9 cellular contexts compared by ENCODE assay signal in genomic region chr19:7507884-7508283, GRCh38. TPM values are rescaled to one million over a fixed set of nuclear protein-coding genes. Genes with fewer than 3 reads are reported as not detected.
A peak's percentile ranks its signal among the peaks of the same experiment; 100 is the strongest.
DNase-seq lines count a peak whose midpoint lies in the region; ATAC-seq, FAIRE-seq and TF ChIP-seq lines count a peak whose summit lies in the region.
"Had no signal": no experiment of that assay in that cellular context is flagged by ENCODE, and none has a peak within 500 bp of the region (broad histone marks: within the 10 kb centered on the region; RNA-seq: fewer than 3 reads in every experiment).

No MANE protein-coding gene starts in this region.

- peak; percentile 57 for ATAC-seq in omental fat pad (ENCODE audit: low FRiP score)
- no peak for ATAC-seq in GM18517 (IDR thresholded peaks at IDR 0.05; ENCODE audit: unreplicated experiment)
- ATAC-seq in HG03354 (IDR thresholded peaks at IDR 0.05; ENCODE audit: poor library complexity, severe bottlenecking, unreplicated experiment) = no peak

- dilution Hi-C loops in endothelial cell of umbilical vein (cut with MboI; ENCODE audit: extremely low pct_ligation_motif_present, low sequenced_read_pairs) = no loop called here

- FAIRE-seq in endothelial cell of umbilical vein (lab: Jason Lieb, UNC) = peak; percentile 87

- H3K36me3 Mint-ChIP-seq in activated CD4-positive, alpha-beta memory T cell treated with anti-CD3 and anti-CD28 coated beads for 36 hours = no peaks in the 10 kb centered on the region
- H3K36me3 Mint-ChIP-seq in activated CD4-positive, alpha-beta memory T cell treated with anti-CD3 and anti-CD28 coated beads, Interleukin-2, amount 10 ng/mL, durations not matched to agents 7 days and 5 days (ENCODE audit: low read depth) = no peaks in the 10 kb centered on the region

- H2AFZ ChIP-seq in endothelial cell of umbilical vein (ENCODE audit: low read depth, low read length) = peak overlapping the region; percentile 48

- DNase-seq in activated CD4-positive, alpha-beta memory T cell treated with anti-CD3 and anti-CD28 coated beads for 36 hours = peak; percentile 47
- DNase-seq in activated CD4-positive, alpha-beta memory T cell treated with anti-CD3 and anti-CD28 coated beads, Interleukin-2, amount 10 ng/mL, durations not matched to agents 7 days and 5 days = no peak
- DNase-seq in RKO (ENCODE audit: low spot score) = peak; percentile 94
- DNase-seq in endothelial cell of umbilical vein (ENCODE audit: low read depth, low spot score) = peak; percentile 80
- DNase-seq in omental fat pad (ENCODE audit: low spot score) = peak; percentile 72
- no peak for DNase-seq in pons (ENCODE audit: low spot score)

- H3K27ac ChIP-seq in endothelial cell of umbilical vein (ENCODE audit: insufficient read depth, low read depth, low read length) = no peak overlapping the region
- H3K27ac ChIP-seq: VCaP had no signal

- H3K9ac ChIP-seq in endothelial cell of umbilical vein (replicated peaks; ENCODE audit: extremely low read depth, insufficient read depth, low read length) = no peak overlapping the region

- POLR2A ChIA-PET in activated CD4-positive, alpha-beta memory T cell treated with anti-CD3 and anti-CD28 coated beads for 36 hours (lab: Charles Lee) = no interaction called here
- POLR2A ChIA-PET in activated CD4-positive, alpha-beta memory T cell treated with anti-CD3 and anti-CD28 coated beads, Interleukin-2, amount 10 ng/mL, durations not matched to agents 7 days and 5 days (lab: Charles Lee) = no interaction called here
- POLR2A ChIA-PET in endothelial cell of umbilical vein (lab: Charles Lee) = no interaction called here

- H3K4me1 ChIP-seq in endothelial cell of umbilical vein (ENCODE audit: control insufficient read depth, extremely low read depth, insufficient read depth, low read length) = no peaks in the 10 kb centered on the region

- peaks cover 6% of the 10 kb centered on the region for H3K4me1 Mint-ChIP-seq in activated CD4-positive, alpha-beta memory T cell treated with anti-CD3 and anti-CD28 coated beads for 36 hours (ENCODE audit: low read depth)
- peaks cover 10% of the 10 kb centered on the region for H3K4me1 Mint-ChIP-seq in activated CD4-positive, alpha-beta memory T cell treated with anti-CD3 and anti-CD28 coated beads, Interleukin-2, amount 10 ng/mL, durations not matched to agents 7 days and 5 days

- no peaks in the 10 kb centered on the region for H3K36me3 ChIP-seq in endothelial cell of umbilical vein (ENCODE audit: control insufficient read depth in 2 of 2, extremely low read depth in 1 of 2, insufficient read depth in 2 of 2, low read length in 2 of 2)

- intact Hi-C loops in activated CD4-positive, alpha-beta memory T cell treated with anti-CD3 and anti-CD28 coated beads for 36 hours (cut with micrococcal nuclease) = no loop called here
- intact Hi-C loops in endothelial cell of umbilical vein (cut with micrococcal nuclease) = no loop called here

- no peaks in the 10 kb centered on the region for H3K9me3 ChIP-seq in endothelial cell of umbilical vein (replicated peaks; ENCODE audit: control insufficient read depth, insufficient read depth, low read length)

- CTCF ChIA-PET in activated CD4-positive, alpha-beta memory T cell treated with anti-CD3 and anti-CD28 coated beads for 36 hours (lab: Charles Lee) = no interaction called here
- CTCF ChIA-PET in activated CD4-positive, alpha-beta memory T cell treated with anti-CD3 and anti-CD28 coated beads, Interleukin-2, amount 10 ng/mL, durations not matched to agents 7 days and 5 days (lab: Charles Lee) = no interaction called here
- CTCF ChIA-PET in endothelial cell of umbilical vein (lab: Charles Lee) = interaction anchor here (0.9 to 1.6 kb wide), 2 partner anchors 8 to 15 kb away, joined by 3 read pairs; partner anchors contain the start of genes MCOLN1 and ZNF358

- no peak overlapping the region for H3K4me3 ChIP-seq in endothelial cell of umbilical vein (replicated peaks in 1 of 3; ENCODE audit: insufficient read depth in 1 of 3, low read depth in 1 of 3, low read length in 3 of 3)

- TF ChIP-seq CTCF in endothelial cell of umbilical vein (IDR thresholded peaks at IDR 0.05; ENCODE audit: extremely low read depth in 1 of 2, insufficient read depth in 1 of 2, low read depth in 1 of 2, low read length in 2 of 2) (no peak), omental fat pad (IDR thresholded peaks at IDR 0.05) (no peak)

- H3K4me2 ChIP-seq in endothelial cell of umbilical vein (ENCODE audit: insufficient read depth, low read length) = no peak overlapping the region

- H3K79me2 ChIP-seq in endothelial cell of umbilical vein (ENCODE audit: control insufficient read depth, insufficient read depth, low read length) = no peaks in the 10 kb centered on the region

- H3K9me1 ChIP-seq in endothelial cell of umbilical vein (replicated peaks; ENCODE audit: control insufficient read depth, extremely low read depth, insufficient read depth, low read length) = no peaks in the 10 kb centered on the region

- H3K4me3 Mint-ChIP-seq in activated CD4-positive, alpha-beta memory T cell treated with anti-CD3 and anti-CD28 coated beads for 36 hours = no peak overlapping the region
- H3K4me3 Mint-ChIP-seq in activated CD4-positive, alpha-beta memory T cell treated with anti-CD3 and anti-CD28 coated beads, Interleukin-2, amount 10 ng/mL, durations not matched to agents 7 days and 5 days = no peak overlapping the region

- H3K27me3 ChIP-seq in endothelial cell of umbilical vein (ENCODE audit: control insufficient read depth in 2 of 2, insufficient read depth in 2 of 2, low read length in 2 of 2) = peaks cover 0 to 3% of the 10 kb centered on the region in 2 experiments

- H3K9me3 Mint-ChIP-seq in activated CD4-positive, alpha-beta memory T cell treated with anti-CD3 and anti-CD28 coated beads for 36 hours = no peaks in the 10 kb centered on the region
- H3K9me3 Mint-ChIP-seq in activated CD4-positive, alpha-beta memory T cell treated with anti-CD3 and anti-CD28 coated beads, Interleukin-2, amount 10 ng/mL, durations not matched to agents 7 days and 5 days = no peaks in the 10 kb centered on the region

- no peaks in the 10 kb centered on the region for H4K20me1 ChIP-seq in endothelial cell of umbilical vein (replicated peaks; ENCODE audit: control insufficient read depth, extremely low read depth, insufficient read depth, low read length)

- peaks cover 19% of the 10 kb centered on the region for H3K27me3 Mint-ChIP-seq in activated CD4-positive, alpha-beta memory T cell treated with anti-CD3 and anti-CD28 coated beads for 36 hours
- peaks cover 9% of the 10 kb centered on the region for H3K27me3 Mint-ChIP-seq in activated CD4-positive, alpha-beta memory T cell treated with anti-CD3 and anti-CD28 coated beads, Interleukin-2, amount 10 ng/mL, durations not matched to agents 7 days and 5 days

- no peak overlapping the region for H3K27ac Mint-ChIP-seq in activated CD4-positive, alpha-beta memory T cell treated with anti-CD3 and anti-CD28 coated beads for 36 hours
- H3K27ac Mint-ChIP-seq in activated CD4-positive, alpha-beta memory T cell treated with anti-CD3 and anti-CD28 coated beads, Interleukin-2, amount 10 ng/mL, durations not matched to agents 7 days and 5 days = no peak overlapping the region

- TF ChIP-seq POLR2A in endothelial cell of umbilical vein (IDR thresholded peaks at IDR 0.05; ENCODE audit: low read depth, low read length) = no peak

- BruUV-seq in endothelial cell of umbilical vein (replicated peaks; lab: Mats Ljungman, UMichigan) = no TSS peak

RNA-seq across cellular contexts. Expression of gene ZNF358, which starts 8.0 kb away (rescaled TPM):
- total RNA-seq in activated CD4-positive, alpha-beta memory T cell treated with anti-CD3 and anti-CD28 coated beads for 36 hours = 1 to 10 TPM; 4.6 to 6.0 TPM
- total RNA-seq in activated CD4-positive, alpha-beta memory T cell treated with anti-CD3 and anti-CD28 coated beads, Interleukin-2, amount 10 ng/mL, durations not matched to agents 7 days and 5 days = 1 to 10 TPM; 5.5 to 7.5 TPM
- total RNA-seq in endothelial cell of umbilical vein = 51.2 and 52.1 TPM in 2 replicates
- polyA plus RNA-seq in endothelial cell of umbilical vein = 83.2 and 90.6 TPM in 2 replicates
- polyA plus RNA-seq in endothelial cell of umbilical vein (2011; cell fraction: cytosol; rRNA removed) = 49.9 and 66.1 TPM in 2 replicates
- 19.7 and 22.3 TPM in 2 replicates for polyA plus RNA-seq in endothelial cell of umbilical vein (2011; cell fraction: nucleus; rRNA removed)
- 41.0 and 45.0 TPM in 2 replicates for polyA plus RNA-seq in endothelial cell of umbilical vein (2012)
- polyA minus RNA-seq in endothelial cell of umbilical vein = 20.9 and 27.3 TPM in 2 replicates
- polyA minus RNA-seq in endothelial cell of umbilical vein (2011; cell fraction: cytosol; rRNA and poly(A)+ RNA removed) = 18.3 TPM
- 7.5 and 12.5 TPM in 2 replicates for polyA minus RNA-seq in endothelial cell of umbilical vein (2011; cell fraction: nucleus; rRNA and poly(A)+ RNA removed)
- 10 to 100 TPM; 31.9 to 49.8 (median 36.6) TPM for total RNA-seq in omental fat pad

RNA-seq across cellular contexts. Expression of gene MCOLN1, which starts 14.5 kb away (rescaled TPM):
- 1 to 10 TPM; 7.4 to 9.5 TPM for total RNA-seq in activated CD4-positive, alpha-beta memory T cell treated with anti-CD3 and anti-CD28 coated beads for 36 hours
- total RNA-seq in activated CD4-positive, alpha-beta memory T cell treated with anti-CD3 and anti-CD28 coated beads, Interleukin-2, amount 10 ng/mL, durations not matched to agents 7 days and 5 days = 10 to 100 TPM; 15.2 to 15.3 TPM
- 23.0 and 26.9 TPM in 2 replicates for total RNA-seq in endothelial cell of umbilical vein
- polyA plus RNA-seq in endothelial cell of umbilical vein = 60.9 and 84.6 TPM in 2 replicates
- polyA plus RNA-seq in endothelial cell of umbilical vein (2011; cell fraction: cytosol; rRNA removed) = 22.8 and 29.4 TPM in 2 replicates
- polyA plus RNA-seq in endothelial cell of umbilical vein (2011; cell fraction: nucleus; rRNA removed) = 67.0 and 81.1 TPM in 2 replicates
- polyA plus RNA-seq in endothelial cell of umbilical vein (2012) = 24.1 and 24.6 TPM in 2 replicates
- 40.6 and 63.5 TPM in 2 replicates for polyA minus RNA-seq in endothelial cell of umbilical vein
- polyA minus RNA-seq in endothelial cell of umbilical vein (2011; cell fraction: cytosol; rRNA and poly(A)+ RNA removed) = 19.8 TPM
- polyA minus RNA-seq in endothelial cell of umbilical vein (2011; cell fraction: nucleus; rRNA and poly(A)+ RNA removed) = 20.9 and 21.5 TPM in 2 replicates
- 10 to 100 TPM; 24.5 to 41.1 (median 31.9) TPM for total RNA-seq in omental fat pad

RNA-seq across cellular contexts. Expression of gene PEX11G, which starts 19.0 kb away (rescaled TPM):
- total RNA-seq in activated CD4-positive, alpha-beta memory T cell treated with anti-CD3 and anti-CD28 coated beads for 36 hours = 1 to 10 TPM; 2.1 to 2.2 TPM
- 1 to 10 TPM in 1 of 2 experiments, under 1 TPM in 1; 0.68 to 1.7 TPM for total RNA-seq in activated CD4-positive, alpha-beta memory T cell treated with anti-CD3 and anti-CD28 coated beads, Interleukin-2, amount 10 ng/mL, durations not matched to agents 7 days and 5 days
- total RNA-seq in endothelial cell of umbilical vein = 1.3 and 1.6 TPM in 2 replicates
- 1.9 and 2.4 TPM in 2 replicates for polyA plus RNA-seq in endothelial cell of umbilical vein
- polyA plus RNA-seq in endothelial cell of umbilical vein (2011; cell fraction: cytosol; rRNA removed) = 1.0 and 1.8 TPM in 2 replicates
- polyA plus RNA-seq in endothelial cell of umbilical vein (2011; cell fraction: nucleus; rRNA removed) = 0.40 and 0.59 TPM in 2 replicates
- polyA plus RNA-seq in endothelial cell of umbilical vein (2012) = 0.59 and 1.5 TPM in 2 replicates
- 0.44 and 1.5 TPM in 2 replicates for polyA minus RNA-seq in endothelial cell of umbilical vein
- polyA minus RNA-seq in endothelial cell of umbilical vein (2011; cell fraction: cytosol; rRNA and poly(A)+ RNA removed) = 1.2 TPM
- not detected in 2 replicates for polyA minus RNA-seq in endothelial cell of umbilical vein (2011; cell fraction: nucleus; rRNA and poly(A)+ RNA removed)
- 1 to 10 TPM; 4.4 to 9.9 (median 4.7) TPM for total RNA-seq in omental fat pad

RNA-seq across cellular contexts. Expression of gene PNPLA6, which starts 27.6 kb away (rescaled TPM):
- total RNA-seq in activated CD4-positive, alpha-beta memory T cell treated with anti-CD3 and anti-CD28 coated beads for 36 hours = 100 to 1,000 TPM; 106 to 121 TPM
- 100 to 1,000 TPM; 130 to 152 TPM for total RNA-seq in activated CD4-positive, alpha-beta memory T cell treated with anti-CD3 and anti-CD28 coated beads, Interleukin-2, amount 10 ng/mL, durations not matched to agents 7 days and 5 days
- total RNA-seq in endothelial cell of umbilical vein (163 and 164 TPM in 2 replicates), omental fat pad (10 to 100 TPM; 50.3 to 92.4 (median 64.6) TPM)
- polyA plus RNA-seq in endothelial cell of umbilical vein = 106 and 117 TPM in 2 replicates
- 52.1 and 73.6 TPM in 2 replicates for polyA plus RNA-seq in endothelial cell of umbilical vein (2011; cell fraction: cytosol; rRNA removed)
- 201 and 245 TPM in 2 replicates for polyA plus RNA-seq in endothelial cell of umbilical vein (2011; cell fraction: nucleus; rRNA removed)
- 88.8 and 135 TPM in 2 replicates for polyA plus RNA-seq in endothelial cell of umbilical vein (2012)
- 88.0 and 107 TPM in 2 replicates for polyA minus RNA-seq in endothelial cell of umbilical vein
- polyA minus RNA-seq in endothelial cell of umbilical vein (2011; cell fraction: cytosol; rRNA and poly(A)+ RNA removed) = 38.6 TPM
- 62.7 and 125 TPM in 2 replicates for polyA minus RNA-seq in endothelial cell of umbilical vein (2011; cell fraction: nucleus; rRNA and poly(A)+ RNA removed)

Comparison
In these comparisons a context has a peak if more than half of its experiments do, and no peak if none do; other contexts are left out.
1. DNase-seq: peak in activated CD4-positive, alpha-beta memory T cell treated with anti-CD3 and anti-CD28 coated beads for 36 hours (single experiment), RKO (single experiment), endothelial cell of umbilical vein (single experiment) and omental fat pad (single experiment); none in activated CD4-positive, alpha-beta memory T cell treated with anti-CD3 and anti-CD28 coated beads, Interleukin-2, amount 10 ng/mL, durations not matched to agents 7 days and 5 days (single experiment) and pons (single experiment).